ENCODE assay signal across 8 cellular contexts in the genomic region with DNA sequence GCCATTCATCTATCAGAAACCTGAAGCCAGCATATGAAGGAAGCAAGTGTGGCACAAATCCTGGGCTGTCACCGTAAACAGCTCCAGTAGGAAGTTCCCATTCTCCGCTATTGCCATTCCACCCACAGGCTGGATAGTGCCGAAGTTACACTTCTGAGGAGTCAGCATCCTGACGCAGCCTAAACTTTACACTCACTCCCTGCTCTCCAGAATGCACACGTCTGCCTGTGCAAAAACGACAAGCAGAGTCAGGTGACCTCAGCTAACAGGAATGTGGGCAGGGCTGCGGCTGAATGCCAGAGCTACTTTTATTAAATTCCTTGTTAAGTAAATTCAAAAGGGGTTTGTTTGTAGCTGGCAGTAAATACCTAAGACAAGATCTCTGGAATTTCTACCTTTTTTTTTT. TPM values are rescaled to one million over a fixed set of nuclear protein-coding genes. Genes with fewer than 3 reads are reported as not detected.
DNase-seq lines count a peak whose midpoint lies in the region; ATAC-seq and TF ChIP-seq lines count a peak whose summit lies in the region.

No MANE protein-coding gene starts in this region.

- no peak overlapping the region for H3K4me3 ChIP-seq in AG04449 (ENCODE audit: low read depth, low read length)

- peak; percentile 83 for DNase-seq in AG04449 (ENCODE audit: low read depth, low spot score)
- peak; percentile 70 for DNase-seq in HuH-7.5 (ENCODE audit: low spot score)
- peak; percentile 88 for DNase-seq in dedifferentiated amniotic fluid mesenchymal stem cell (ENCODE audit: extremely low spot score)
- peak; percentile 84 to 88 for DNase-seq in lung microvascular endothelial cell (ENCODE audit: low read depth in 2 of 2)
- DNase-seq in NCI-H1694 treated with DMSO at 0.1 percent for 48 hours (lab: John Stamatoyannopoulos, UW) = no peak

- ATAC-seq in GM21381 (IDR thresholded peaks at IDR 0.05; ENCODE audit: unreplicated experiment) (no peak), GM21737 (IDR thresholded peaks at IDR 0.05; ENCODE audit: unreplicated experiment) (no peak), HG03460 (IDR thresholded peaks at IDR 0.05; ENCODE audit: unreplicated experiment) (no peak)

- POLR2A ChIA-PET in AG04449 (lab: Yijun Ruan, JAX) = no interaction called here

- CTCF ChIA-PET in AG04449 (lab: Yijun Ruan, JAX) = interaction anchor here (1.0 to 1.8 kb wide), 4 partner anchors 9 to 271 kb away, joined by 3 to 9 read pairs (median 4); no protein-coding TSS in a partner anchor

- no peak for TF ChIP-seq CTCF in AG04449 (IDR thresholded peaks at IDR 0.05; ENCODE audit: insufficient read depth, low read length, missing control alignments)

RNA-seq across cellular contexts. Expression of gene NFRKB, which starts 33.7 kb away (rescaled TPM):
- total RNA-seq in lung microvascular endothelial cell = 10.2 and 13.9 TPM in 2 replicates

RNA-seq across cellular contexts. Expression of gene TMEM45B, which starts 46.1 kb away (rescaled TPM):
- total RNA-seq in lung microvascular endothelial cell = 0.99 and 1.3 TPM in 2 replicates
